ENCODE assay signal across 8 cellular contexts in the genomic region with DNA sequence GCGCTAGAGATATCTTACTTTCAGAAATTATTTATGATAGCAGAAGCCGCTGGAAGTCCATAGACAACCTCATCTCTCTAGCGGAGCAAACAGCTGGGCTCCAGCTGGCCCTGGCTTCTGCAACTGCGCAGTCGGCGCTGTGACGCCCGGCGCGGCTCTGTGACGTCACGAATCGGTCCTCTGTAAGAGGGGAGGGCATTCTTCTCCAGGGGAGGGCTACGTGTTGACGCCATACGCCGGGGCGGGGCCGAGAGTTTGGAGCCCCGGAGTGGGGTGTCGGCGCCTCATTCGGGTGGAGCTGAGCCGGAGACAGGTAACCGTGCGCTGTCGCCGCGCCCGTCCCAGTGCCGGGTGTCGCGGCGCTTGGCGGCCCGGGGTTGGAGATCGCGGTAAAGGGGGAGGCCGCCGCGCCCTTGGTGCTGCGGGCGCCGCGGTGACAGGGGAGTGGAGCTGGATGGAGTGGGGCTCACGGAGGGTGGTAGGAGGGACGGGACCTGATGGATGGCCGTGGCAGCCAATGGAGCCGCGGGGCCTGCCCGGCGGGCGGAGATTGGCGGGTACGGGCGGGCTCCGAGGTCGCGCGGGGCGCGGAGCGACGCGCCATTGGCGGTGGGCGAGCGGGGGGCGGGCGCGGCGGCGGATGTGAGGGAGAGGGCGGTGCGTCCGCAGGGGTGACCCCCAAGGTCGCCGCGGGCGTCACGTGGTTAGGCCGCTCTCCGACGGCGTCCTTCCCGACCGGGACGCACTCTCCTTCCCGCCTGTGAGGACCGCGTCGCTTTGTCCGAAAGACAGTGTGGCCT. TPM values are rescaled to one million over a fixed set of nuclear protein-coding genes. Genes with fewer than 3 reads are reported as not detected.
DNase-seq lines count a peak whose midpoint lies in the region; ATAC-seq and TF ChIP-seq lines count a peak whose summit lies in the region.

OGDH (plus strand) TSS at position 287 of the 800 bp plus-strand sequence. CDS start 17,717 bp downstream, outside the sequence.

- peak within 1 kb of the TSS; percentile 95 for H3K9ac ChIP-seq in muscle layer of colon (ENCODE audit: low read length)

- peak within 1 kb of the TSS; percentile 62 to 95 for H3K4me3 ChIP-seq in Panc1 (ENCODE audit: low read depth in 2 of 2, low read length in 2 of 2)
- H3K4me3 ChIP-seq in esophagus (ENCODE audit: low read depth in 1 of 2, low read length in 2 of 2) = peak within 1 kb of the TSS; percentile 70 to 89
- H3K4me3 ChIP-seq in muscle layer of colon (ENCODE audit: low read depth in 1 of 2, low read length in 2 of 2) = peak within 1 kb of the TSS; percentile 73 to 98

- no peaks in the 10 kb centered on the region for H3K9me3 Mint-ChIP-seq in activated T-cell treated with anti-CD3 and anti-CD28 coated beads, Interleukin-2, amount 50 U/mL, for 4 hours

- DNase-seq in DMS53 (lab: John Stamatoyannopoulos, UW) (peak; percentile 99), KG1 (lab: John Stamatoyannopoulos, UW) (peak; percentile 96), Panc1 (ENCODE audit: low read depth, low spot score) (peak; percentile 93)
- DNase-seq in activated T-cell treated with anti-CD3 and anti-CD28 coated beads, Interleukin-2, amount 50 U/mL, for 4 hours = peak; percentile 99
- DNase-seq in stimulated activated CD8-positive, alpha-beta memory T cell treated with anti-CD3 and anti-CD28 coated beads, Interleukin-7, amount 100 ng/mL, for 24 hours (ENCODE audit: low read depth) = peak; percentile 99

- no peak for TF ChIP-seq CTCF in Panc1 (IDR thresholded peaks at IDR 0.05)

- H3K27me3 ChIP-seq in Panc1 (ENCODE audit: control insufficient read depth, insufficient read depth, low read length) (no peaks in the 10 kb centered on the region), esophagus (ENCODE audit: control insufficient read depth in 1 of 2, insufficient read depth in 2 of 2, low read length in 2 of 2) (no peaks in the 10 kb centered on the region), muscle layer of colon (ENCODE audit: control insufficient read depth in 1 of 2, insufficient read depth in 2 of 2, low read length in 2 of 2) (no peaks in the 10 kb centered on the region)

- H3K36me3 ChIP-seq in Panc1 (ENCODE audit: control insufficient read depth, insufficient read depth, low read length) (no peaks in the 10 kb centered on the region), esophagus (ENCODE audit: control insufficient read depth in 2 of 2, insufficient read depth in 2 of 2, low read length in 1 of 2) (no peaks in the 10 kb centered on the region), muscle layer of colon (ENCODE audit: insufficient read depth, low read length) (no peaks in the 10 kb centered on the region)

- no peaks in the 10 kb centered on the region for H3K27me3 Mint-ChIP-seq in activated T-cell treated with anti-CD3 and anti-CD28 coated beads, Interleukin-2, amount 50 U/mL, for 4 hours (ENCODE audit: low read depth)

- peaks cover 2% of the 10 kb centered on the region for H3K36me3 Mint-ChIP-seq in activated T-cell treated with anti-CD3 and anti-CD28 coated beads, Interleukin-2, amount 50 U/mL, for 4 hours (ENCODE audit: insufficient read depth)

- ATAC-seq in GM21723 (IDR thresholded peaks at IDR 0.05; ENCODE audit: unreplicated experiment) = peak; percentile 92
- peak; percentile 99 for ATAC-seq in Panc1
- peak; percentile 98 to 99 for ATAC-seq in activated T-cell treated with anti-CD3 and anti-CD28 coated beads, Interleukin-2, amount 50 U/mL, for 4 hours

- H3K4me3 Mint-ChIP-seq in activated T-cell treated with anti-CD3 and anti-CD28 coated beads, Interleukin-2, amount 50 U/mL, for 4 hours = peak within 1 kb of the TSS; percentile 96

- CTCF ChIA-PET in Panc1 (lab: Charles Lee) = interaction anchor here (0.6 kb wide), 2 partner anchors 14 to 26 kb away, joined by 3 to 13 read pairs; no protein-coding TSS in a partner anchor

- no TSS peak for BruUV-seq in Panc1 (replicated peaks; lab: Mats Ljungman, UMichigan)

- WGBS in esophagus, 2 donors = 0 to 1% methylated on average over 71 to 93 of the region's 93 CpGs

- intact Hi-C loops in Panc1 (cut with micrococcal nuclease; ENCODE audit: unreplicated experiment) = no loop called here

- H3K9me3 ChIP-seq in Panc1 (ENCODE audit: control insufficient read depth, insufficient read depth, low read depth, low read length) (no peaks in the 10 kb centered on the region), esophagus (ENCODE audit: control insufficient read depth in 2 of 2, insufficient read depth in 1 of 2, low read depth in 1 of 2, low read length in 1 of 2) (no peaks in the 10 kb centered on the region), muscle layer of colon (ENCODE audit: low read length) (no peaks in the 10 kb centered on the region)

- H3K4me1 ChIP-seq in Panc1 (ENCODE audit: control insufficient read depth, insufficient read depth, low read length) (peaks cover 8% of the 10 kb centered on the region; the same call in 1 of the 2 replicates), esophagus (ENCODE audit: control insufficient read depth in 2 of 2, insufficient read depth in 2 of 2, low read length in 1 of 2) (no peaks in the 10 kb centered on the region), muscle layer of colon (ENCODE audit: insufficient read depth, low read length) (peaks cover 10% of the 10 kb centered on the region)

- H3K4me1 Mint-ChIP-seq in activated T-cell treated with anti-CD3 and anti-CD28 coated beads, Interleukin-2, amount 50 U/mL, for 4 hours (ENCODE audit: low read depth) = peaks cover 33% of the 10 kb centered on the region

- H3K27ac ChIP-seq in Panc1 (ENCODE audit: low read length) (peak within 1 kb of the TSS; percentile 94), esophagus (ENCODE audit: low read depth in 2 of 2, low read length in 1 of 2) (peak within 1 kb of the TSS; percentile 99), muscle layer of colon (ENCODE audit: low read depth, low read length) (peak within 1 kb of the TSS; percentile 93)

- in situ Hi-C loops in Panc1 (cut with HindIII; ENCODE audit: low pct_unique_long_range_greater_than_20kb, low sequenced_read_pairs) = no loop called here

- POLR2A ChIA-PET in Panc1 (lab: Charles Lee) = interaction anchor here (0.5 kb wide), 1 partner anchor 681 kb away, joined by 11 read pairs; no protein-coding TSS in a partner anchor

RNA-seq across cellular contexts. Expression of gene OGDH, which starts in this region (rescaled TPM):
- 166 TPM for total RNA-seq in Panc1 (2021; ENCODE audit: unreplicated experiment)
- polyA plus RNA-seq in Panc1 (2012; ENCODE audit: insufficient read length) = 167 TPM
- 100 to 1,000 TPM in 1 of 3 donors, 10 to 100 TPM in 2; 83.0 to 105 (median 97.2) TPM for total RNA-seq in activated T-cell treated with anti-CD3 and anti-CD28 coated beads, Interleukin-2, amount 50 U/mL, for 4 hours
- polyA plus RNA-seq in esophagus = 10 to 100 TPM; 25.8 to 43.0 TPM

Comparison
In these comparisons a context has a peak if more than half of its experiments do, and no peak if none do; other contexts are left out.
1. Peak in every context shown above with its lines: DNase-seq, ATAC-seq, H3K4me3 ChIP-seq and H3K27ac ChIP-seq.